18 cellular contexts compared by ENCODE assay signal in the genomic region with DNA sequence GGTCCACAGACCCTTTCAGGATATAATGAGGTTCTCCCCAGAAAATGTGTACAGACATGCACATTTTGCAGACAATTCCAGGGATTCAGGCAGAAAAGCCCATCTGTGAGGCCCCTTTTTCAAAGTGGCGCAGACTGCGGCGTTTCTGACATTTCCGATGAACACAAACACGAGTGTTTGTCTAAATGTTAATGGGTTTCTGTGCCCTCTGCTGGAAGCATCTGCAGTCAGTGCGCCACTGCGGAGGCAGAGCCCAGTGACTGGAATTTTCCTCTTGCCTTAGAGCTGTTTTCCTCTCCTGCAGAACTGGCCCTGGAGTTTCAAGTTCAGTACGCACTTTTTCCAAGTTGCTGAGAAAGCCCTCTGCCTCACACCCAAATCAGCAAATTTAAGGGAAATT. TPM values are rescaled to one million over a fixed set of nuclear protein-coding genes. Genes with fewer than 3 reads are reported as not detected.
DNase-seq lines count a peak whose midpoint lies in the region; ATAC-seq and TF ChIP-seq lines count a peak whose summit lies in the region.
"Had no signal": no experiment of that assay in that cellular context is flagged by ENCODE, and none has a peak within 500 bp of the region (broad histone marks: within the 10 kb centered on the region; RNA-seq: fewer than 3 reads in every experiment).

No MANE protein-coding gene starts in this region.

- peaks cover 55% of the 10 kb centered on the region for H3K27me3 ChIP-seq in osteoblast (ENCODE audit: insufficient read depth, low read length)
- H3K27me3 ChIP-seq: pancreas had no signal

- H3K4me3 ChIP-seq in osteoblast (ENCODE audit: insufficient read depth, low read length) = no peak overlapping the region
- H3K4me3 ChIP-seq: pancreas, stomach had no signal

- DNase-seq in DMS114 treated with DMSO at 0.1 percent for 48 hours (lab: John Stamatoyannopoulos, UW; ENCODE audit: unreplicated experiment) = peak; percentile 18
- peak; percentile 52 for DNase-seq in NCI-H69 (lab: John Stamatoyannopoulos, UW)
- peak; percentile 24 for DNase-seq in dermis blood vessel endothelial cell
- DNase-seq in osteoblast (ENCODE audit: insufficient read length, low spot score, missing footprints) = no peak
- DNase-seq in SK-N-DZ (ENCODE audit: low spot score) = no peak
- DNase-seq in D341Med (ENCODE audit: low spot score) = no peak
- no peak for DNase-seq in NCI-H2029 treated with DMSO at 0.1 percent for 48 hours (lab: John Stamatoyannopoulos, UW)
- DNase-seq: activated CD4-positive, CD25-positive, alpha-beta regulatory T cell treated with anti-CD3 and anti-CD28 coated beads, Interleukin-2, amount 50 U/mL, for 72 hours; DMS 273 treated with DMSO at 0.1 percent for 48 hours; foreskin keratinocyte; NCI-H446; pancreas; SHP77 treated with DMSO at 0.1 percent for 48 hours; stimulated activated CD4-positive, alpha-beta T cell treated with anti-CD3 and anti-CD28 coated beads, Interleukin-2, amount 100 ng/mL, for 48 hours; stomach had no signal

- no peaks in the 10 kb centered on the region for H3K4me1 ChIP-seq in osteoblast (ENCODE audit: insufficient read depth, low read length)
- H3K4me1 ChIP-seq: foreskin keratinocyte, pancreas had no signal

- H3K4me2 ChIP-seq in osteoblast (ENCODE audit: insufficient read depth, low read length) = no peak overlapping the region

- peaks cover 3% of the 10 kb centered on the region for H3K9me3 ChIP-seq in osteoblast (ENCODE audit: low read depth, low read length)
- H3K9me3 ChIP-seq: pancreas had no signal

- peaks cover 4% of the 10 kb centered on the region for H4K20me1 ChIP-seq in osteoblast (ENCODE audit: insufficient read depth, low read length)

- peak; percentile 15 for TF ChIP-seq CTCF in osteoblast (IDR thresholded peaks at IDR 0.05; ENCODE audit: extremely low read depth, low read depth, low read length)

- ATAC-seq in HG02970 (IDR thresholded peaks at IDR 0.05; ENCODE audit: low FRiP score, unreplicated experiment) = no peak
- ATAC-seq: activated T-helper 17 cell treated with anti-CD3 and anti-CD28 coated beads, Interleukin-2, amount 50 U/mL, for 72 hours; foreskin keratinocyte had no signal

- H3K36me3 ChIP-seq in osteoblast (ENCODE audit: insufficient read depth, low read length) = no peaks in the 10 kb centered on the region
- H3K36me3 ChIP-seq: pancreas, stomach had no signal

- no peak overlapping the region for H2AFZ ChIP-seq in osteoblast (ENCODE audit: low read length)

- H3K79me2 ChIP-seq in osteoblast (ENCODE audit: insufficient read depth, low read length) = no peaks in the 10 kb centered on the region

- H3K27ac ChIP-seq in osteoblast (ENCODE audit: low read depth, low read length) = no peak overlapping the region
- H3K27ac ChIP-seq: foreskin keratinocyte, pancreas, stomach had no signal

RNA-seq across cellular contexts. Expression of a gene that starts 15.3 kb away (rescaled TPM):
- total RNA-seq in dermis blood vessel endothelial cell = 0.09 TPM in 1 of 2 replicates, not detected in the other
- total RNA-seq in osteoblast = not detected in 2 replicates
- not detected in 2 replicates for polyA plus RNA-seq in SK-N-DZ (2014; cell fraction: cytosol; rRNA removed)
- polyA plus RNA-seq in SK-N-DZ (2014; cell fraction: nucleus; rRNA removed) = not detected in 2 replicates
- total RNA-seq: activated T-helper 17 cell treated with anti-CD3 and anti-CD28 coated beads, Interleukin-2, amount 50 U/mL, for 72 hours; cardiac septum; foreskin keratinocyte; pancreas; stomach had no signal
- polyA plus RNA-seq: foreskin keratinocyte, pancreas, stomach had no signal

Comparison
In these comparisons a context has a peak if more than half of its experiments do, and no peak if none do; other contexts are left out.
1. DNase-seq: peak in DMS114 treated with DMSO at 0.1 percent for 48 hours (single experiment), NCI-H69 (single experiment) and dermis blood vessel endothelial cell (single experiment); none in osteoblast (single experiment), SK-N-DZ (single experiment), D341Med (single experiment) and NCI-H2029 treated with DMSO at 0.1 percent for 48 hours (single experiment).